ENCODE assay signal across 1 cellular context in genomic region chr2:236673126-236673822, GRCh38.
TF ChIP-seq lines count a peak whose summit lies in the region.

No MANE protein-coding gene starts in this region.

TF ChIP-seq in A549, 52 proteins besides CTCF, POLR2A, EP300 and RAD21 (continued from another document):
- TF ChIP-seq PBX3 (IDR thresholded peaks at IDR 0.05) (no peak), RFX5 (IDR thresholded peaks at IDR 0.05) (no peak), FOXS1 (CRISPR knock-in tag; IDR thresholded peaks at IDR 0.05) (no peak), MYC (IDR thresholded peaks at IDR 0.05; ENCODE audit: borderline replicate concordance, low read length) (no peak), BCL3 (IDR thresholded peaks at IDR 0.05) (no peak), RCOR1 (IDR thresholded peaks at IDR 0.05; ENCODE audit: low read depth, low read length) (no peak), HDAC2 (IDR thresholded peaks at IDR 0.05) (no peak)
